9 cellular contexts compared by ENCODE assay signal in genomic region chr14:54712371-54712998, GRCh38.
DNase-seq lines count a peak whose midpoint lies in the region; ATAC-seq and TF ChIP-seq lines count a peak whose summit lies in the region.
"Had no signal": no experiment of that assay in that cellular context is flagged by ENCODE, and none has a peak within 500 bp of the region (broad histone marks: within the 10 kb centered on the region; RNA-seq: fewer than 3 reads in every experiment).

No MANE protein-coding gene starts in this region.

- H4K20me1 ChIP-seq in PC-3 (ENCODE audit: low read length): no peaks in the 10 kb centered on the region

- no peak overlapping the region for H3K9ac ChIP-seq in PC-3 (ENCODE audit: low read length)

- H3K9me3 ChIP-seq in PC-3 (ENCODE audit: low read length): no peaks in the 10 kb centered on the region

- BruUV-seq in PC-3 (replicated peaks; lab: Mats Ljungman, UMichigan): no TSS peak

- H3K4me3 ChIP-seq in PC-3 (ENCODE audit: low read length) (no peak overlapping the region), skeletal muscle cell (ENCODE audit: low read depth, low read length) (no peak overlapping the region)

- TF ChIP-seq CTCF in PC-3 (conservative IDR thresholded peaks at IDR 0.05; ENCODE audit: low read depth, low read length): no peak

- CTCF ChIA-PET in PC-3 (lab: Charles Lee): no interaction called here

- intact Hi-C loops in PC-3 (cut with micrococcal nuclease): no loop called here

- no peak overlapping the region; the same call in 1 of the 2 replicates for H3K4me2 ChIP-seq in PC-3 (ENCODE audit: low read length)

- H3K36me3 ChIP-seq in PC-3 (ENCODE audit: low read depth, low read length): no peaks in the 10 kb centered on the region

- H3K27me3 ChIP-seq in PC-3 (ENCODE audit: low read length): no peaks in the 10 kb centered on the region

- H3K4me1 ChIP-seq in PC-3 (ENCODE audit: insufficient read depth, low read length): peaks cover 12% of the 10 kb centered on the region

- DNase-seq in EH (ENCODE audit: low read depth): peak; percentile 77
- peak; percentile 62 for DNase-seq in PC-3
- peak; percentile 20 for DNase-seq in germinal center (ENCODE audit: low spot score)
- peak; percentile 37 for DNase-seq in skeletal muscle cell (ENCODE audit: low read depth)
- DNase-seq in NCI-H82 treated with DMSO at 0.1 percent for 48 hours (lab: John Stamatoyannopoulos, UW; ENCODE audit: unreplicated experiment): no peak
- no peak for DNase-seq in COLO668 (lab: John Stamatoyannopoulos, UW; ENCODE audit: unreplicated experiment)
- no peak for DNase-seq in stimulated activated CD4-positive, alpha-beta T cell treated with anti-CD3 and anti-CD28 coated beads, Interleukin-2, amount 100 ng/mL, for 24 hours
- DNase-seq: activated CD4-positive, alpha-beta T cell treated with anti-CD3 and anti-CD28 coated beads for 36 hours had no signal

- H3K79me2 ChIP-seq in PC-3 (ENCODE audit: low read length): peaks cover 14% of the 10 kb centered on the region

- no peaks in the 10 kb centered on the region for H3F3A ChIP-seq in PC-3 (ENCODE audit: low read length, unreplicated experiment)

- POLR2A ChIA-PET in PC-3 (lab: Charles Lee; ENCODE audit: unreplicated experiment): no interaction called here

- no peaks in the 10 kb centered on the region for H3K9me2 ChIP-seq in PC-3 (replicated peaks; ENCODE audit: low read length)

- ATAC-seq in PC-3 (peak; percentile 84), HG03280 (IDR thresholded peaks at IDR 0.05; ENCODE audit: unreplicated experiment) (no peak)
- ATAC-seq: activated CD4-positive, alpha-beta T cell treated with anti-CD3 and anti-CD28 coated beads for 36 hours had no signal

- H2AFZ ChIP-seq in PC-3 (ENCODE audit: low read length): peak overlapping the region; percentile 3

- no peak overlapping the region for H3K27ac ChIP-seq in PC-3 (ENCODE audit: low read length)

Comparison
In these comparisons a context has a peak if more than half of its experiments do, and no peak if none do; other contexts are left out.
1. DNase-seq: peak in EH (single experiment), PC-3 (single experiment), germinal center (single experiment) and skeletal muscle cell (single experiment); none in NCI-H82 treated with DMSO at 0.1 percent for 48 hours (single experiment), COLO668 (single experiment) and stimulated activated CD4-positive, alpha-beta T cell treated with anti-CD3 and anti-CD28 coated beads, Interleukin-2, amount 100 ng/mL, for 24 hours (0 of 2).